Comparison of ENCODE assay signal across 10 cellular contexts in the genomic region with DNA sequence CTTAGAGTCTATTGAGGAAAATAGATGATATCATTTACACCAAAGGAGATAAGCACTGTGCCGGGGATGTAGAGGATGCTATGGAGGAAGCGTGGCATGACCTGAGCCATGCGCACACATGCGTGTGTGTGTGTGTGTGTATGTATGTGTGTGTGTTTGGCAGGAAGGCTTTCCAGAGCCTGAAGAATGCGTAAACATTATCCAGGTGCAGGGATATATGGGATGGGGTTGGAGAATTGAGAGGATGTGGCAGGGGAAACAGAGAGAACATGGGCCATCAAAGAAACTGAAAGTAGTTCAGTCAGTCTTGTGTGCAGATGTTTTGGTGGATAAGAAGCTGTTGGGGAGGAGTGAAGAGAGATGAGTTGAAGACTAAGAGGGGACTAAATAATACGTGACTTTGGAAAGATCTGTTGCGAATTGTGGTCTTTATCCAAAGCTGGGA. TPM values are rescaled to one million over a fixed set of nuclear protein-coding genes. Genes with fewer than 3 reads are reported as not detected.
DNase-seq lines count a peak whose midpoint lies in the region; ATAC-seq and TF ChIP-seq lines count a peak whose summit lies in the region.
"Had no signal": no experiment of that assay in that cellular context is flagged by ENCODE, and none has a peak within 500 bp of the region (broad histone marks: within the 10 kb centered on the region; RNA-seq: fewer than 3 reads in every experiment).

No MANE protein-coding gene starts in this region.

- peaks cover 7 to 14% of the 10 kb centered on the region in 2 donors for H3K4me1 ChIP-seq in adrenal gland (replicated peaks in 1 of 2)

- peak; percentile 19 for ATAC-seq in stimulated activated naive CD8-positive, alpha-beta T cell treated with anti-CD3 and anti-CD28 coated beads, Interleukin-15, Interleukin-2, amounts not matched to agents 100 U/mL and 50 U/mL, for 24 hours
- ATAC-seq in stimulated activated naive CD8-positive, alpha-beta T cell treated with anti-CD3 and anti-CD28 coated beads, Interleukin-15, amount 100 ng/mL, for 72 hours = no peak
- ATAC-seq in T-cell (replicated peaks in 1 of 4) = peak; percentile 27 to 38 (median 34)
- peak; percentile 20 for ATAC-seq in effector memory CD8-positive, alpha-beta T cell (replicated peaks)
- no peak for ATAC-seq in HG03439 (IDR thresholded peaks at IDR 0.05; ENCODE audit: unreplicated experiment)
- ATAC-seq: pancreas had no signal

- TF ChIP-seq POLR2A in adrenal gland (IDR thresholded peaks at IDR 0.05) = no peak

- H3K9me3 ChIP-seq in adrenal gland (replicated peaks in 1 of 3) = no peaks in the 10 kb centered on the region
- H3K9me3 ChIP-seq: pancreas had no signal

- intact Hi-C loops in adrenal gland (cut with DNase I) = loop anchor here in 1 of 2 donors (10.0 kb wide), 1 partner anchor 238 kb away; no protein-coding TSS in a partner anchor

- CTCF ChIA-PET in T-cell (lab: Charles Lee) = interaction anchor here (0.6 to 1.4 kb wide), 9 partner anchors 9 to 132 kb away, joined by 3 to 6 read pairs (median 4); a partner anchor contains a TSS

- H3K27me3 ChIP-seq in adrenal gland = no peaks in the 10 kb centered on the region
- H3K27me3 ChIP-seq: pancreas had no signal

- no peaks in the 10 kb centered on the region for H3K27me3 Mint-ChIP-seq in stimulated activated naive CD8-positive, alpha-beta T cell treated with anti-CD3 and anti-CD28 coated beads, Interleukin-15, amount 100 ng/mL, for 72 hours
- H3K27me3 Mint-ChIP-seq in T-cell = no peaks in the 10 kb centered on the region
- no peaks in the 10 kb centered on the region for H3K27me3 Mint-ChIP-seq in effector memory CD8-positive, alpha-beta T cell

- peaks cover 48% of the 10 kb centered on the region for H3K4me1 Mint-ChIP-seq in stimulated activated naive CD8-positive, alpha-beta T cell treated with anti-CD3 and anti-CD28 coated beads, Interleukin-15, amount 100 ng/mL, for 72 hours
- H3K4me1 Mint-ChIP-seq in T-cell = peaks cover 37 to 44% (median 39%) of the 10 kb centered on the region in 3 donors
- peaks cover 10 to 14% of the 10 kb centered on the region in 2 donors for H3K4me1 Mint-ChIP-seq in effector memory CD8-positive, alpha-beta T cell (ENCODE audit: low read depth in 2 of 2)

- 88 to 91% (median 90%) methylated on average over 7 of the region's 7 CpGs for WGBS in adrenal gland, 4 donors

- no peak overlapping the region for H3K4me3 ChIP-seq in adrenal gland
- H3K4me3 ChIP-seq: pancreas had no signal

- POLR2A ChIA-PET in T-cell (lab: Charles Lee) = interaction anchor here (0.5 to 1.7 kb wide), 5 partner anchors 9 to 230 kb away, joined by 3 to 14 read pairs (median 6); no protein-coding TSS in a partner anchor

- H3K27ac Mint-ChIP-seq in stimulated activated naive CD8-positive, alpha-beta T cell treated with anti-CD3 and anti-CD28 coated beads, Interleukin-15, amount 100 ng/mL, for 72 hours = no peak overlapping the region
- no peak overlapping the region for H3K27ac Mint-ChIP-seq in T-cell
- no peak overlapping the region for H3K27ac Mint-ChIP-seq in effector memory CD8-positive, alpha-beta T cell

- H3K36me3 Mint-ChIP-seq in T-cell = peaks cover 13% of the 10 kb centered on the region
- H3K36me3 Mint-ChIP-seq in effector memory CD8-positive, alpha-beta T cell (ENCODE audit: insufficient read depth) = peaks cover 6% of the 10 kb centered on the region

- DNase-seq in stimulated activated naive CD8-positive, alpha-beta T cell treated with anti-CD3 and anti-CD28 coated beads, Interleukin-15, Interleukin-2, amounts not matched to agents 100 U/mL and 50 U/mL, for 24 hours = no peak
- DNase-seq in stimulated activated naive CD8-positive, alpha-beta T cell treated with anti-CD3 and anti-CD28 coated beads, Interleukin-15, amount 100 ng/mL, for 72 hours = no peak
- DNase-seq in T-cell (peak in 1 of 34 experiments; percentile 5), HuH-7 (ENCODE audit: low spot score) (no peak), NCI-H146 treated with DMSO at 0.1 percent for 48 hours (lab: John Stamatoyannopoulos, UW; ENCODE audit: unreplicated experiment) (no peak), adrenal gland (no peak)
- no peak for DNase-seq in effector memory CD8-positive, alpha-beta T cell
- DNase-seq: AML-193, pancreas had no signal

- H3K4me3 Mint-ChIP-seq in stimulated activated naive CD8-positive, alpha-beta T cell treated with anti-CD3 and anti-CD28 coated beads, Interleukin-15, amount 100 ng/mL, for 72 hours = no peak overlapping the region
- H3K4me3 Mint-ChIP-seq in T-cell = no peak overlapping the region
- no peak overlapping the region for H3K4me3 Mint-ChIP-seq in effector memory CD8-positive, alpha-beta T cell

- H3K9me3 Mint-ChIP-seq in stimulated activated naive CD8-positive, alpha-beta T cell treated with anti-CD3 and anti-CD28 coated beads, Interleukin-15, amount 100 ng/mL, for 72 hours = peaks cover 0 to 8% of the 10 kb centered on the region in 2 donors
- H3K9me3 Mint-ChIP-seq in T-cell = no peaks in the 10 kb centered on the region
- no peaks in the 10 kb centered on the region for H3K9me3 Mint-ChIP-seq in effector memory CD8-positive, alpha-beta T cell

- H3K36me3 ChIP-seq in adrenal gland (replicated peaks in 1 of 2) = no peaks in the 10 kb centered on the region
- H3K36me3 ChIP-seq: pancreas had no signal

- no peak overlapping the region for H3K27ac ChIP-seq in adrenal gland
- H3K27ac ChIP-seq: pancreas had no signal

- no peak for TF ChIP-seq CTCF in adrenal gland (IDR thresholded peaks at IDR 0.05)

RNA-seq across cellular contexts. Expression of a gene that starts 9.3 kb away (rescaled TPM):
- total RNA-seq in T-cell (100 to 1,000 TPM in 3 of 5 donors, 10 to 100 TPM in 2; 77.6 to 229 (median 152) TPM), adrenal gland (100 to 1,000 TPM in 2 of 8 donors, 10 to 100 TPM in 6; 55.3 to 165 (median 82.0) TPM)
- 10 to 100 TPM; 11.9 to 99.5 (median 17.1) TPM for polyA plus RNA-seq in adrenal gland

Comparison
In these comparisons a context has a peak if more than half of its experiments do, and no peak if none do; other contexts are left out.
1. ATAC-seq: peak in stimulated activated naive CD8-positive, alpha-beta T cell treated with anti-CD3 and anti-CD28 coated beads, Interleukin-15, Interleukin-2, amounts not matched to agents 100 U/mL and 50 U/mL, for 24 hours (single experiment), T-cell (4 of 4) and effector memory CD8-positive, alpha-beta T cell (single experiment); none in stimulated activated naive CD8-positive, alpha-beta T cell treated with anti-CD3 and anti-CD28 coated beads, Interleukin-15, amount 100 ng/mL, for 72 hours (single experiment) and HG03439 (single experiment).